In the genomic region with DNA sequence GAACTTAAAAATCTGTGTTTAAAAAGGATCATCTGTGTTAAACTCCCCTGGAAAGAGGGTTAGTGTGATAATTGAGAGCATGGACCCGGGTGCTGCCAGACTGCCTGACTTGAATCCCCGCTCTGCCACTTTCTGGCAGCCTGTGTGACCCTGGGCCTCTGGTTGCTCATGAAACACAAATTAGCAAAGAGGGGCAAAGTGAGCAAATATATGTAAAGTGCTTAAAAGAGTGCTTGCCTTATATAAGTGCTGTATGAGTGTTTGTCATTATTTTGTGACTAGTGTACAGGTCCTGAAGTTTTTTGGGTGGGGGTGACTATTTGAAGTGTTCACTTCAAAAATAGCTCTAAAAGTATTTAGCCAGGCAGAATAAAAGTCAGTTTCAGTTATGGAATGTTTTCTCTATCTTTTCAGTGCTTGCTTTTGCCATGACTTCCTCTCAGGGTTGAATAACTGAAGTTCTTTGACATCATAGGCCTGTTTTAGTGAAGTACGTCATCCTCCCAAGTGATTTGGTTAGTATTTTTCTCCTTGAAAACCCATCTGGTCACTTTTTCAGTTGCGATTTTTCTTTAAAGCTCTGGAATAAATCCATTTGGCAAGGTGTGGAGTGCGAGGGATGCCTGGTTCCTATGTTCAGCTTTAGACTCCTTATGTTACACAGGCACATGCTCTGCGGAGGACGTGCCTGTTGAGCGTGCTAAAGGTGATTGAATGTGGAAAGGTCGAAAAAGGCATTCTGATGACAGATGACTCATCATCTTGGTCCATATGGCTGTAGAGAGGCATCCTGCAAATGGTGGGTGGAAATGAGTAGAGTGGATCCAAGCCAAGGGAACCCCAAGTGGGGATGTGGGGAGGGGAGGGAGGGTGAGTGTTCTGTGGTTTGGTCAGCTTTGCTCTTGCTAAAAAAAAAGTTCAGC, we compare ENCODE assay signal across 14 cellular contexts. TPM values are rescaled to one million over a fixed set of nuclear protein-coding genes. Genes with fewer than 3 reads are reported as not detected.
A peak's percentile ranks its signal among the peaks of the same experiment; 100 is the strongest.
DNase-seq lines count a peak whose midpoint lies in the region; ATAC-seq, FAIRE-seq and TF ChIP-seq lines count a peak whose summit lies in the region.
"Had no signal": no experiment of that assay in that cellular context is flagged by ENCODE, and none has a peak within 500 bp of the region (broad histone marks: within the 10 kb centered on the region; RNA-seq: fewer than 3 reads in every experiment).

No MANE protein-coding gene starts in this region.

- no peak overlapping the region for H3K4me3 Mint-ChIP-seq in CD4-positive, alpha-beta memory T cell
- H3K4me3 Mint-ChIP-seq: CD8-positive, alpha-beta T cell; naive thymus-derived CD4-positive, alpha-beta T cell; stimulated activated naive B cell treated with anti-CD40 and anti-IgM and Interleukin-4, amounts not matched to agents 10 μg/mL and 1 μg/mL and 100 μg/mL, for 72 hours had no signal

- CTCF ChIA-PET in endothelial cell of umbilical vein (lab: Charles Lee): no interaction called here
- CTCF ChIA-PET in CD4-positive, alpha-beta memory T cell (lab: Charles Lee; ENCODE audit: partially characterized antibody): no interaction called here

- H3K79me2 ChIP-seq in endothelial cell of umbilical vein (ENCODE audit: control insufficient read depth, insufficient read depth, low read length): no peaks in the 10 kb centered on the region

- dilution Hi-C loops in endothelial cell of umbilical vein (cut with MboI; ENCODE audit: extremely low pct_ligation_motif_present, low sequenced_read_pairs): no loop called here

- no peak overlapping the region for H2AFZ ChIP-seq in endothelial cell of umbilical vein (ENCODE audit: low read depth, low read length)

- no peak overlapping the region for H3K9ac ChIP-seq in endothelial cell of umbilical vein (replicated peaks; ENCODE audit: extremely low read depth, insufficient read depth, low read length)

- BruUV-seq in endothelial cell of umbilical vein (replicated peaks; lab: Mats Ljungman, UMichigan): no TSS peak

- POLR2A ChIA-PET in endothelial cell of umbilical vein (lab: Charles Lee): no interaction called here
- POLR2A ChIA-PET in CD4-positive, alpha-beta memory T cell (lab: Charles Lee; ENCODE audit: partially characterized antibody): no interaction called here

- H3K9me1 ChIP-seq in endothelial cell of umbilical vein (replicated peaks; ENCODE audit: control insufficient read depth, extremely low read depth, insufficient read depth, low read length): no peaks in the 10 kb centered on the region

- H4K20me1 ChIP-seq in endothelial cell of umbilical vein (replicated peaks; ENCODE audit: control insufficient read depth, extremely low read depth, insufficient read depth, low read length): no peaks in the 10 kb centered on the region

- FAIRE-seq in endothelial cell of umbilical vein (lab: Jason Lieb, UNC): no peak
- FAIRE-seq: RCC 7860 had no signal

- no peaks in the 10 kb centered on the region for H3K36me3 Mint-ChIP-seq in CD4-positive, alpha-beta memory T cell
- H3K36me3 Mint-ChIP-seq: CD8-positive, alpha-beta T cell; stimulated activated naive B cell treated with anti-CD40 and anti-IgM and Interleukin-4, amounts not matched to agents 10 μg/mL and 1 μg/mL and 100 μg/mL, for 72 hours had no signal

- H3K36me3 ChIP-seq in endothelial cell of umbilical vein (ENCODE audit: control insufficient read depth in 2 of 2, extremely low read depth in 1 of 2, insufficient read depth in 2 of 2, low read length in 2 of 2): no peaks in the 10 kb centered on the region
- H3K36me3 ChIP-seq in CD4-positive, alpha-beta memory T cell (ENCODE audit: insufficient read depth, low read length): no peaks in the 10 kb centered on the region

- ATAC-seq in omental fat pad (ENCODE audit: low FRiP score): peak; percentile 67
- no peak for ATAC-seq in GM18511 (IDR thresholded peaks at IDR 0.05; ENCODE audit: unreplicated experiment)
- ATAC-seq in HG02642 (IDR thresholded peaks at IDR 0.05; ENCODE audit: poor library complexity, unreplicated experiment): no peak
- ATAC-seq: CD8-positive, alpha-beta T cell; naive thymus-derived CD4-positive, alpha-beta T cell; stimulated activated naive B cell treated with anti-CD40 and anti-IgM and Interleukin-4, amounts not matched to agents 10 μg/mL and 1 μg/mL and 100 μg/mL, for 72 hours had no signal

- H3K27me3 Mint-ChIP-seq in CD4-positive, alpha-beta memory T cell: peaks cover 5 to 6% of the 10 kb centered on the region in 2 donors
- H3K27me3 Mint-ChIP-seq: stimulated activated naive B cell treated with anti-CD40 and anti-IgM and Interleukin-4, amounts not matched to agents 10 μg/mL and 1 μg/mL and 100 μg/mL, for 72 hours had no signal

- H3K9me3 Mint-ChIP-seq in CD4-positive, alpha-beta memory T cell: peaks cover 0 to 6% (median 0%) of the 10 kb centered on the region in 8 donors
- H3K9me3 Mint-ChIP-seq: CD8-positive, alpha-beta T cell; stimulated activated naive B cell treated with anti-CD40 and anti-IgM and Interleukin-4, amounts not matched to agents 10 μg/mL and 1 μg/mL and 100 μg/mL, for 72 hours had no signal

- intact Hi-C loops in endothelial cell of umbilical vein (cut with micrococcal nuclease): no loop called here
- intact Hi-C loops in CD4-positive, alpha-beta memory T cell (cut with micrococcal nuclease): no loop called here

- H3K27me3 ChIP-seq in endothelial cell of umbilical vein (ENCODE audit: control insufficient read depth in 2 of 2, insufficient read depth in 2 of 2, low read length in 2 of 2): no peaks in the 10 kb centered on the region
- H3K27me3 ChIP-seq in CD4-positive, alpha-beta memory T cell (ENCODE audit: insufficient read depth, low read length): no peaks in the 10 kb centered on the region

- H3K4me3 ChIP-seq in endothelial cell of umbilical vein (replicated peaks in 1 of 3; ENCODE audit: insufficient read depth in 1 of 3, low read depth in 1 of 3, low read length in 3 of 3): no peak overlapping the region
- no peak overlapping the region for H3K4me3 ChIP-seq in CD4-positive, alpha-beta memory T cell (ENCODE audit: low read length in 2 of 2)

- H3K4me1 Mint-ChIP-seq in CD4-positive, alpha-beta memory T cell: no peaks in the 10 kb centered on the region
- H3K4me1 Mint-ChIP-seq: stimulated activated naive B cell treated with anti-CD40 and anti-IgM and Interleukin-4, amounts not matched to agents 10 μg/mL and 1 μg/mL and 100 μg/mL, for 72 hours had no signal

- TF ChIP-seq POLR2A in endothelial cell of umbilical vein (IDR thresholded peaks at IDR 0.05; ENCODE audit: low read depth, low read length): no peak

- peak; percentile 89 for DNase-seq in EL
- peak; percentile 20 for DNase-seq in NCI-H2171 (lab: John Stamatoyannopoulos, UW)
- no peak for DNase-seq in endothelial cell of umbilical vein (ENCODE audit: low read depth, low spot score)
- DNase-seq in omental fat pad (ENCODE audit: low spot score): no peak
- DNase-seq in CD4-positive, alpha-beta memory T cell: no peak
- DNase-seq in GM10266 (ENCODE audit: extremely low spot score): no peak
- DNase-seq: activated CD4-positive, CD25-positive, alpha-beta regulatory T cell treated with anti-CD3 and anti-CD28 coated beads, Interleukin-2, amount 50 U/mL, for 72 hours; CD8-positive, alpha-beta T cell; naive thymus-derived CD4-positive, alpha-beta T cell; NCI-H2081 treated with DMSO at 0.1 percent for 48 hours; stimulated activated naive B cell treated with anti-CD40 and anti-IgM and Interleukin-4, amounts not matched to agents 10 μg/mL and 1 μg/mL and 100 μg/mL, for 72 hours had no signal

- no peaks in the 10 kb centered on the region for H3K9me3 ChIP-seq in endothelial cell of umbilical vein (replicated peaks; ENCODE audit: control insufficient read depth, insufficient read depth, low read length)
- H3K9me3 ChIP-seq in CD4-positive, alpha-beta memory T cell (ENCODE audit: control insufficient read depth in 1 of 2, low read length in 2 of 2): no peaks in the 10 kb centered on the region

- TF ChIP-seq CTCF in endothelial cell of umbilical vein (IDR thresholded peaks at IDR 0.05; ENCODE audit: extremely low read depth in 1 of 2, insufficient read depth in 1 of 2, low read depth in 1 of 2, low read length in 2 of 2) (no peak), omental fat pad (IDR thresholded peaks at IDR 0.05) (no peak), GM10266 (IDR thresholded peaks at IDR 0.05; ENCODE audit: control insufficient read depth, insufficient read depth, low read depth, missing control alignments) (no peak)

- no peak overlapping the region for H3K27ac ChIP-seq in endothelial cell of umbilical vein (ENCODE audit: insufficient read depth, low read depth, low read length)
- H3K27ac ChIP-seq in CD4-positive, alpha-beta memory T cell (ENCODE audit: low read depth, low read length): no peak overlapping the region

- no peak overlapping the region for H3K4me2 ChIP-seq in endothelial cell of umbilical vein (ENCODE audit: insufficient read depth, low read length)

- H3K27ac Mint-ChIP-seq in CD4-positive, alpha-beta memory T cell: no peak overlapping the region
- H3K27ac Mint-ChIP-seq: CD8-positive, alpha-beta T cell; stimulated activated naive B cell treated with anti-CD40 and anti-IgM and Interleukin-4, amounts not matched to agents 10 μg/mL and 1 μg/mL and 100 μg/mL, for 72 hours had no signal

- no peaks in the 10 kb centered on the region for H3K4me1 ChIP-seq in endothelial cell of umbilical vein (ENCODE audit: control insufficient read depth, extremely low read depth, insufficient read depth, low read length)
- H3K4me1 ChIP-seq in CD4-positive, alpha-beta memory T cell (ENCODE audit: insufficient read depth, low read length): no peaks in the 10 kb centered on the region

TF ChIP-seq in endothelial cell of umbilical vein, 7 proteins besides CTCF, POLR2A, EP300 and RAD21:
- TF ChIP-seq FOS (IDR thresholded peaks at IDR 0.05; ENCODE audit: borderline replicate concordance, insufficient read depth, low read length): peak; percentile 17
- no peak for TF ChIP-seq GATA2 (IDR thresholded peaks at IDR 0.05; ENCODE audit: insufficient read depth, insufficient read length, low read depth, low read length)

RNA-seq across cellular contexts. Expression of gene AK4, which starts 47.8 kb away (rescaled TPM):
- total RNA-seq in endothelial cell of umbilical vein: 5.6 and 7.0 TPM in 2 replicates
- polyA plus RNA-seq in endothelial cell of umbilical vein: 1.8 and 2.2 TPM in 2 replicates
- 1.4 and 2.1 TPM in 2 replicates for polyA plus RNA-seq in endothelial cell of umbilical vein (2011; cell fraction: cytosol; rRNA removed)
- 1.1 and 1.2 TPM in 2 replicates for polyA plus RNA-seq in endothelial cell of umbilical vein (2011; cell fraction: nucleus; rRNA removed)
- 6.2 and 7.4 TPM in 2 replicates for polyA plus RNA-seq in endothelial cell of umbilical vein (2012)
- polyA minus RNA-seq in endothelial cell of umbilical vein: 2.5 and 6.5 TPM in 2 replicates
- 3.3 TPM for polyA minus RNA-seq in endothelial cell of umbilical vein (2011; cell fraction: cytosol; rRNA and poly(A)+ RNA removed)
- 2.6 and 3.8 TPM in 2 replicates for polyA minus RNA-seq in endothelial cell of umbilical vein (2011; cell fraction: nucleus; rRNA and poly(A)+ RNA removed)
- 100 to 1,000 TPM in 1 of 4 donors, 10 to 100 TPM in 3; 20.5 to 108 (median 61.8) TPM for total RNA-seq in omental fat pad
- total RNA-seq in CD4-positive, alpha-beta memory T cell: 1 to 10 TPM; 1.3 to 1.9 TPM
- not detected for polyA plus RNA-seq in CD4-positive, alpha-beta memory T cell

Comparison
In these comparisons a context has a peak if more than half of its experiments do, and no peak if none do; other contexts are left out.
1. DNase-seq: peak in EL (single experiment) and NCI-H2171 (single experiment); none in endothelial cell of umbilical vein (single experiment), omental fat pad (single experiment), CD4-positive, alpha-beta memory T cell (0 of 5) and GM10266 (single experiment).